In genomic region chr11:62708423-62709261, GRCh38 we compare ENCODE assay signal across 9 cellular contexts. TPM values are rescaled to one million over a fixed set of nuclear protein-coding genes. Genes with fewer than 3 reads are reported as not detected.
DNase-seq lines count a peak whose midpoint lies in the region; ATAC-seq and TF ChIP-seq lines count a peak whose summit lies in the region.
"Had no signal": no experiment of that assay in that cellular context is flagged by ENCODE, and none has a peak within 500 bp of the region (broad histone marks: within the 10 kb centered on the region; RNA-seq: fewer than 3 reads in every experiment).

No MANE protein-coding gene starts in this region.

- H3K9me3 ChIP-seq in Caco-2, result no peaks in the 10 kb centered on the region

- H3K27ac Mint-ChIP-seq in Caco-2 (ENCODE audit: unreplicated experiment), result peak overlapping the region; percentile 97
- H3K27ac Mint-ChIP-seq in activated naive CD4-positive, alpha-beta T cell treated with anti-CD3 and anti-CD28 coated beads for 36 hours, result peak overlapping the region; percentile 96

- H3K4me3 ChIP-seq in Caco-2 (ENCODE audit: low read depth, low read length) (no peak overlapping the region), iPS-11a (ENCODE audit: low read depth, low read length) (peak overlapping the region; percentile 73)

- BruUV-seq in Caco-2 (replicated peaks; lab: Mats Ljungman, UMichigan), result no TSS peak

- intact Hi-C loops in Caco-2 (cut with micrococcal nuclease; ENCODE audit: unreplicated experiment), result no loop called here
- intact Hi-C loops in activated naive CD4-positive, alpha-beta T cell treated with anti-CD3 and anti-CD28 coated beads for 36 hours (cut with micrococcal nuclease), result loop anchor here (1.0 to 2.0 kb wide), 9 partner anchors 19 to 173 kb away; partner anchors contain the start of genes C11orf98, CSKMT, GANAB and HNRNPUL2

- TF ChIP-seq CTCF in Caco-2 (IDR thresholded peaks at IDR 0.05; ENCODE audit: insufficient read depth in 1 of 2, low read depth in 1 of 2, low read length in 1 of 2, severe bottlenecking in 1 of 2, unreplicated experiment in 1 of 2), result no peak

- H3K27me3 ChIP-seq in Caco-2 (replicated peaks; ENCODE audit: control insufficient read depth, insufficient read depth, low read length), result no peaks in the 10 kb centered on the region

- no peaks in the 10 kb centered on the region for H3K27me3 Mint-ChIP-seq in Caco-2 (ENCODE audit: insufficient read depth, unreplicated experiment)
- no peaks in the 10 kb centered on the region for H3K27me3 Mint-ChIP-seq in activated naive CD4-positive, alpha-beta T cell treated with anti-CD3 and anti-CD28 coated beads for 36 hours (ENCODE audit: low read depth)

- H3K36me3 ChIP-seq in Caco-2 (ENCODE audit: control insufficient read depth, insufficient read depth, low read length), result 0 out of 2 replicates have a peak, but pooled peaks cover 3% of the 10 kb centered on the region

- no peaks in the 10 kb centered on the region for H3K9me3 Mint-ChIP-seq in Caco-2 (ENCODE audit: unreplicated experiment)
- H3K9me3 Mint-ChIP-seq in activated naive CD4-positive, alpha-beta T cell treated with anti-CD3 and anti-CD28 coated beads for 36 hours, result no peaks in the 10 kb centered on the region

- ATAC-seq in HG03025 (IDR thresholded peaks at IDR 0.05; ENCODE audit: low FRiP score, unreplicated experiment), result no peak

- POLR2A ChIA-PET in Caco-2 (lab: Charles Lee), result interaction anchor here (1.0 kb wide), 1 partner anchor 19 kb away, joined by 4 read pairs; the partner anchor contains the start of gene TTC9C

- H3K36me3 Mint-ChIP-seq in Caco-2 (ENCODE audit: insufficient read depth, unreplicated experiment), result peaks cover 86% of the 10 kb centered on the region
- H3K36me3 Mint-ChIP-seq in activated naive CD4-positive, alpha-beta T cell treated with anti-CD3 and anti-CD28 coated beads for 36 hours (ENCODE audit: low read depth), result peaks cover 34% of the 10 kb centered on the region

- H3K4me1 ChIP-seq in Caco-2, result peaks cover 21% of the 10 kb centered on the region

- H3K4me3 Mint-ChIP-seq in Caco-2 (ENCODE audit: unreplicated experiment), result no peak overlapping the region
- peak overlapping the region; percentile 93 for H3K4me3 Mint-ChIP-seq in activated naive CD4-positive, alpha-beta T cell treated with anti-CD3 and anti-CD28 coated beads for 36 hours

- CTCF ChIA-PET in Caco-2 (lab: Charles Lee), result interaction anchor here (0.5 kb wide), 1 partner anchor 36 kb away, joined by 3 read pairs; no protein-coding TSS in a partner anchor
- CTCF ChIA-PET in activated naive CD4-positive, alpha-beta T cell treated with anti-CD3 and anti-CD28 coated beads for 36 hours (lab: Charles Lee), result interaction anchor here (0.7 to 4.5 kb wide), 4 partner anchors 14 to 117 kb away, joined by 3 to 25 read pairs (median 5); partner anchors contain the start of gene TUT1

- H3K4me1 Mint-ChIP-seq in Caco-2 (ENCODE audit: low read depth, unreplicated experiment), result peaks cover 25% of the 10 kb centered on the region
- peaks cover 56% of the 10 kb centered on the region for H3K4me1 Mint-ChIP-seq in activated naive CD4-positive, alpha-beta T cell treated with anti-CD3 and anti-CD28 coated beads for 36 hours (ENCODE audit: low read depth)

- DNase-seq in Caco-2, result no peak
- DNase-seq in NCI-H69 (lab: John Stamatoyannopoulos, UW), result peak; percentile 83
- peak; percentile 60 for DNase-seq in activated naive CD4-positive, alpha-beta T cell treated with anti-CD3 and anti-CD28 coated beads for 36 hours
- peak; percentile 59 for DNase-seq in stimulated activated CD4-positive, alpha-beta T cell treated with anti-CD3 and anti-CD28 coated beads, Interleukin-15, amount 100 ng/mL, for 24 hours
- no peak for DNase-seq in NCI-H226
- no peak for DNase-seq in UCSD-AML1 (lab: John Stamatoyannopoulos, UW; ENCODE audit: unreplicated experiment)

RNA-seq across cellular contexts. Expression of gene GNG3, which starts 1.2 kb away (rescaled TPM):
- not detected in 2 replicates for total RNA-seq in Caco-2 (2022)
- total RNA-seq in activated naive CD4-positive, alpha-beta T cell treated with anti-CD3 and anti-CD28 coated beads for 36 hours, result not detected
- total RNA-seq: pulmonary artery endothelial cell had no signal

RNA-seq across cellular contexts. Expression of gene BSCL2, which starts 1.4 kb away (rescaled TPM):
- 39.2 and 48.2 TPM in 2 replicates for total RNA-seq in Caco-2 (2022)
- 10 to 100 TPM; 13.8 to 17.3 TPM for total RNA-seq in activated naive CD4-positive, alpha-beta T cell treated with anti-CD3 and anti-CD28 coated beads for 36 hours

RNA-seq across cellular contexts. Expression of gene HNRNPUL2, which starts 18.6 kb away (rescaled TPM):
- 60.0 and 62.9 TPM in 2 replicates for total RNA-seq in Caco-2 (2022)
- 10 to 100 TPM; 58.6 to 61.5 TPM for total RNA-seq in activated naive CD4-positive, alpha-beta T cell treated with anti-CD3 and anti-CD28 coated beads for 36 hours

RNA-seq across cellular contexts. Expression of gene LRRN4CL, which starts 19.3 kb away (rescaled TPM):
- 0.35 and 0.64 TPM in 2 replicates for total RNA-seq in Caco-2 (2022)
- total RNA-seq in activated naive CD4-positive, alpha-beta T cell treated with anti-CD3 and anti-CD28 coated beads for 36 hours, result under 1 TPM in 1 of 2 experiments, not detected in 1; 0.10 TPM

RNA-seq across cellular contexts. Expression of gene TTC9C, which starts 19.6 kb away (rescaled TPM):
- total RNA-seq in Caco-2 (2022), result 47.0 and 53.6 TPM in 2 replicates
- total RNA-seq in activated naive CD4-positive, alpha-beta T cell treated with anti-CD3 and anti-CD28 coated beads for 36 hours, result 10 to 100 TPM; 46.6 to 49.5 TPM

Comparison
In these comparisons a context has a peak if more than half of its experiments do, and no peak if none do; other contexts are left out.
1. DNase-seq: peak in NCI-H69 (single experiment), activated naive CD4-positive, alpha-beta T cell treated with anti-CD3 and anti-CD28 coated beads for 36 hours (single experiment) and stimulated activated CD4-positive, alpha-beta T cell treated with anti-CD3 and anti-CD28 coated beads, Interleukin-15, amount 100 ng/mL, for 24 hours (single experiment); none in Caco-2 (0 of 2), NCI-H226 (single experiment) and UCSD-AML1 (single experiment).